ENCODE assay signal across 8 cellular contexts in genomic region chr5:95646569-95647330, GRCh38. TPM values are rescaled to one million over a fixed set of nuclear protein-coding genes. Genes with fewer than 3 reads are reported as not detected.
A peak's percentile ranks its signal among the peaks of the same experiment; 100 is the strongest.
DNase-seq lines count a peak whose midpoint lies in the region; ATAC-seq and TF ChIP-seq lines count a peak whose summit lies in the region.

TSS of gene RFESD (plus strand) at chr5:95646777. CDS start at chr5:95652272, 5,495 bp downstream.

- H2AFZ ChIP-seq in IMR-90 (replicated peaks; ENCODE audit: low read length, poor library complexity) (peak within 1 kb of the TSS; percentile 94), PC-9 (peak within 1 kb of the TSS; percentile 99)

- H3K4me1 ChIP-seq in IMR-90 (ENCODE audit: control insufficient read depth, insufficient read depth, low read length) (peaks cover 4% of the 10 kb centered on the region), PC-9 (replicated peaks; ENCODE audit: insufficient read depth) (peaks cover 16% of the 10 kb centered on the region), muscle layer of colon (ENCODE audit: insufficient read depth, low read length) (peaks cover 8% of the 10 kb centered on the region)

- H3K9me2 ChIP-seq in PC-9 (ENCODE audit: insufficient read depth), result 0 out of 2 replicates have a peak, but pooled peaks cover 2% of the 10 kb centered on the region

- no TSS peak for BruUV-seq in IMR-90 (replicated peaks; lab: Mats Ljungman, UMichigan)
- TSS peak; percentile 94 for BruUV-seq in PC-9 (replicated peaks; lab: Mats Ljungman, UMichigan)

- H3K27ac ChIP-seq in IMR-90 (ENCODE audit: insufficient read depth, low read length), result peak within 1 kb of the TSS; percentile 59
- H3K27ac ChIP-seq in PC-9, result peak within 1 kb of the TSS; percentile 75
- H3K27ac ChIP-seq in muscle layer of colon (ENCODE audit: low read depth, low read length), result peak within 1 kb of the TSS; percentile 97

- H2BK5ac ChIP-seq in IMR-90 (ENCODE audit: low read depth, low read length, poor library complexity, severe bottlenecking), result peak within 1 kb of the TSS; percentile 37

- WGBS in IMR-90 (ENCODE audit: extremely low coverage in 2 of 2, insufficient read length in 1 of 2), 2 experiments, result 2% methylated on average over 28 of the region's 57 CpGs; no CpG with 5 or more reads in 1 of the 2 experiments

- H3K4me3 ChIP-seq in IMR-90 (ENCODE audit: insufficient read depth, low read depth, low read length) (peak within 1 kb of the TSS; percentile 55), PC-9 (peak within 1 kb of the TSS; percentile 89), muscle layer of colon (ENCODE audit: low read depth in 1 of 2, low read length in 2 of 2) (peak within 1 kb of the TSS; percentile 67 to 96)

- H3K9me3 ChIP-seq in IMR-90 (ENCODE audit: control insufficient read depth, insufficient read depth, low read length) (no peaks in the 10 kb centered on the region), PC-9 (ENCODE audit: insufficient read depth, low read depth) (no peaks in the 10 kb centered on the region), muscle layer of colon (ENCODE audit: low read length) (no peaks in the 10 kb centered on the region)

- peak within 1 kb of the TSS; percentile 70 for H2BK120ac ChIP-seq in IMR-90 (ENCODE audit: low read depth, low read length)

- peak; percentile 83; the same call in 1 of the 2 replicates for TF ChIP-seq POLR2A in IMR-90 (IDR thresholded peaks at IDR 0.05; ENCODE audit: low read depth, low read length)

- H4K91ac ChIP-seq in IMR-90 (ENCODE audit: insufficient read depth, low read depth, low read length), result peak within 1 kb of the TSS; percentile 61

- peak within 1 kb of the TSS; percentile 37; the same call in 1 of the 2 replicates for H2AK5ac ChIP-seq in IMR-90 (ENCODE audit: low read depth, low read length)

- no peaks in the 10 kb centered on the region for H3K79me2 ChIP-seq in PC-9 (ENCODE audit: low read depth)

- H3K4me2 ChIP-seq in IMR-90 (ENCODE audit: low read depth, low read length) (peak within 1 kb of the TSS; percentile 97), PC-9 (peak within 1 kb of the TSS; percentile 99)

- intact Hi-C loops in IMR-90 (cut with micrococcal nuclease), result loop anchor here (5.0 to 10.0 kb wide), 2 partner anchors 86 to 958 kb away; partner anchors contain the start of gene RHOBTB3
- intact Hi-C loops in PC-9 (cut with micrococcal nuclease; ENCODE audit: unreplicated experiment), result loop anchor here (2.0 to 10.0 kb wide), 5 partner anchors 66 to 1531 kb away; partner anchors contain the start of genes ARSK, ELL2, RHOBTB3 and SKIC3

- no peaks in the 10 kb centered on the region for H3K9me1 ChIP-seq in IMR-90 (ENCODE audit: insufficient read depth, low read length)

- TF ChIP-seq RAD21 in IMR-90 (IDR thresholded peaks at IDR 0.05; ENCODE audit: low read length), result no peak

- H3K9ac ChIP-seq in IMR-90 (ENCODE audit: low read depth, low read length) (peak within 1 kb of the TSS; percentile 78), muscle layer of colon (ENCODE audit: low read length) (peak within 1 kb of the TSS; percentile 92)

- peak within 1 kb of the TSS; percentile 68; the same call in 1 of the 2 replicates for H2BK20ac ChIP-seq in IMR-90 (ENCODE audit: low read depth, low read length)

- dilution Hi-C loops in IMR-90 (cut with HindIII; ENCODE audit: low sequenced_read_pairs, unreplicated experiment), result no loop called here

- H3K27me3 ChIP-seq in IMR-90 (ENCODE audit: control insufficient read depth, insufficient read depth, low read length) (no peaks in the 10 kb centered on the region), PC-9 (ENCODE audit: insufficient read depth, low read depth) (no peaks in the 10 kb centered on the region), muscle layer of colon (ENCODE audit: control insufficient read depth in 1 of 2, insufficient read depth in 2 of 2, low read length in 2 of 2) (no peaks in the 10 kb centered on the region)

- H2AK9ac ChIP-seq in IMR-90 (replicated peaks; ENCODE audit: low read depth, low read length, poor library complexity), result peak within 1 kb of the TSS; percentile 93

- CTCF ChIA-PET in IMR-90 (lab: Yijun Ruan, JAX) (interaction anchor here (0.6 to 1.8 kb wide), 8 partner anchors 17 to 300 kb away, joined by 3 to 6 read pairs (median 4); no protein-coding TSS in a partner anchor), PC-9 (lab: Charles Lee) (interaction anchor here (0.6 to 1.0 kb wide), 5 partner anchors 51 to 197 kb away, joined by 3 to 6 read pairs (median 5); no protein-coding TSS in a partner anchor)

- DNase-seq in DMS53 (lab: John Stamatoyannopoulos, UW), result peak; percentile 100
- peak; percentile 93 for DNase-seq in IMR-90
- peak; percentile 88 to 93 for DNase-seq in PC-9
- DNase-seq in activated T-cell treated with anti-CD3 and anti-CD28 coated beads, Interleukin-2, amount 50 U/mL, for 48 hours, result peak; percentile 97
- DNase-seq in stimulated activated CD8-positive, alpha-beta memory T cell treated with anti-CD3 and anti-CD28 coated beads, Interleukin-7, amount 100 ng/mL, for 1 hour (ENCODE audit: low read depth in 2 of 2), result peak; percentile 79 to 86

- peak within 1 kb of the TSS; percentile 39 to 86 for H4K8ac ChIP-seq in IMR-90 (ENCODE audit: low read depth in 2 of 2, low read length in 2 of 2)

- peak within 1 kb of the TSS; percentile 55; the same call in 1 of the 2 replicates for H3K56ac ChIP-seq in IMR-90 (ENCODE audit: extremely low read depth, insufficient read depth, low read length)

- H3K14ac ChIP-seq in IMR-90 (replicated peaks; ENCODE audit: low read depth, low read length), result peak within 1 kb of the TSS; percentile 82

- H3K36me3 ChIP-seq in IMR-90 (ENCODE audit: control insufficient read depth, insufficient read depth, low read length), result no peaks in the 10 kb centered on the region
- H3K36me3 ChIP-seq in PC-9 (ENCODE audit: low read depth), result no peaks in the 10 kb centered on the region
- H3K36me3 ChIP-seq in muscle layer of colon (ENCODE audit: insufficient read depth, low read length), result no peaks in the 10 kb centered on the region

- H4K20me1 ChIP-seq in IMR-90 (ENCODE audit: insufficient read depth, low read length) (no peaks in the 10 kb centered on the region), PC-9 (ENCODE audit: insufficient read depth) (no peaks in the 10 kb centered on the region)

- peak within 1 kb of the TSS; percentile 84 for H3K4ac ChIP-seq in IMR-90 (ENCODE audit: low read depth, low read length)

- peaks cover 29% of the 10 kb centered on the region for H3F3A ChIP-seq in PC-9 (ENCODE audit: insufficient read depth, low read depth)

- peak; percentile 96 for ATAC-seq in GM21529 (IDR thresholded peaks at IDR 0.05; ENCODE audit: unreplicated experiment)
- ATAC-seq in IMR-90 (ENCODE audit: low read depth), result peak; percentile 96
- ATAC-seq in esophagus mucosa, result peak; percentile 99

- in situ Hi-C loops in IMR-90 (cut with MboI; ENCODE audit: low sequenced_read_pairs), result loop anchor here (25.0 kb wide), 1 partner anchor 666 kb away; no protein-coding TSS in a partner anchor

- no peaks in the 10 kb centered on the region for H3K79me1 ChIP-seq in IMR-90 (ENCODE audit: low read depth in 1 of 2, low read length in 2 of 2)

- peak within 1 kb of the TSS; percentile 88 for H3K18ac ChIP-seq in IMR-90 (ENCODE audit: low read depth, low read length)

- peak; percentile 10; the same call in 1 of the 2 replicates for TF ChIP-seq CTCF in IMR-90 (conservative IDR thresholded peaks at IDR 0.05; ENCODE audit: low read depth, low read length)
- TF ChIP-seq CTCF in PC-9 (conservative IDR thresholded peaks at IDR 0.05), result peak; percentile 36; the same call in 1 of the 2 replicates

- peak within 1 kb of the TSS; percentile 92 for H3K23ac ChIP-seq in IMR-90 (ENCODE audit: low read depth, low read length)

- peak within 1 kb of the TSS; percentile 24; the same call in 1 of the 3 replicates for H2BK15ac ChIP-seq in IMR-90 (ENCODE audit: low read depth, low read length)

- POLR2A ChIA-PET in IMR-90 (lab: Charles Lee; ENCODE audit: unreplicated experiment), result interaction anchor here (0.7 kb wide), 1 partner anchor 176 kb away, joined by 3 read pairs; the partner anchor contains the start of gene GLRX
- POLR2A ChIA-PET in PC-9 (lab: Charles Lee; ENCODE audit: unreplicated experiment), result interaction anchor here (0.5 to 1.2 kb wide), 7 partner anchors 27 to 446 kb away, joined by 3 to 5 read pairs (median 4); partner anchors contain the start of gene RHOBTB3

- H4K5ac ChIP-seq in IMR-90 (ENCODE audit: low read depth, low read length), result peak within 1 kb of the TSS; percentile 80

TF ChIP-seq in IMR-90, 13 proteins besides CTCF, POLR2A, EP300 and RAD21 (continues in another document):
- TF ChIP-seq USF2 (IDR thresholded peaks at IDR 0.05; ENCODE audit: low read depth, low read length) (peak; percentile 95), SMC3 (IDR thresholded peaks at IDR 0.05; ENCODE audit: low read depth, low read length) (no peak), RCOR1 (IDR thresholded peaks at IDR 0.05; ENCODE audit: insufficient replicate concordance, low read length) (no peak), CHD1 (IDR thresholded peaks at IDR 0.05; ENCODE audit: low read depth, low read length) (no peak), FOS (IDR thresholded peaks at IDR 0.05; ENCODE audit: low read depth, low read length) (no peak), NFE2L2 (IDR thresholded peaks at IDR 0.05; ENCODE audit: low read depth, low read length) (no peak), RFX5 (IDR thresholded peaks at IDR 0.05; ENCODE audit: low read depth, low read length) (no peak), MAFK (IDR thresholded peaks at IDR 0.05; ENCODE audit: low read depth, low read length) (no peak), BHLHE40 (IDR thresholded peaks at IDR 0.05; ENCODE audit: low read depth, low read length) (peak; percentile 95), MAZ (IDR thresholded peaks at IDR 0.05; ENCODE audit: borderline replicate concordance, low read depth, low read length) (peak; percentile 75), MXI1 (IDR thresholded peaks at IDR 0.05; ENCODE audit: borderline replicate concordance, low read depth, low read length) (peak; percentile 62; the same call in 1 of the 2 replicates), CEBPB (IDR thresholded peaks at IDR 0.05; ENCODE audit: low read depth, low read length) (no peak)

RNA-seq across cellular contexts. Expression of gene RFESD, which starts in this region (rescaled TPM):
- 2.7 and 3.6 TPM in 2 replicates for total RNA-seq in IMR-90 (2012; rRNA removed)
- polyA plus RNA-seq in IMR-90 (2012; rRNA removed), result 1.0 and 1.5 TPM in 2 replicates
- 0.12 and 0.47 TPM in 2 replicates for polyA plus RNA-seq in IMR-90 (2012; cell fraction: cytosol; rRNA removed)
- polyA plus RNA-seq in IMR-90 (2012; cell fraction: nucleus; rRNA removed; ENCODE audit: low replicate concordance), result 0.11 and 0.84 TPM in 2 replicates
- total RNA-seq in PC-9 (2021), result 4.6 and 5.0 TPM in 2 replicates
- total RNA-seq in esophagus mucosa, result 1.5 TPM

Comparison
In these comparisons a context has a peak if more than half of its experiments do, and no peak if none do; other contexts are left out.
1. Peak in every context shown above with its lines: DNase-seq, ATAC-seq, H3K4me3 ChIP-seq and H3K27ac ChIP-seq.